Comparison of ENCODE assay signal across 33 cellular contexts in the genomic region with DNA sequence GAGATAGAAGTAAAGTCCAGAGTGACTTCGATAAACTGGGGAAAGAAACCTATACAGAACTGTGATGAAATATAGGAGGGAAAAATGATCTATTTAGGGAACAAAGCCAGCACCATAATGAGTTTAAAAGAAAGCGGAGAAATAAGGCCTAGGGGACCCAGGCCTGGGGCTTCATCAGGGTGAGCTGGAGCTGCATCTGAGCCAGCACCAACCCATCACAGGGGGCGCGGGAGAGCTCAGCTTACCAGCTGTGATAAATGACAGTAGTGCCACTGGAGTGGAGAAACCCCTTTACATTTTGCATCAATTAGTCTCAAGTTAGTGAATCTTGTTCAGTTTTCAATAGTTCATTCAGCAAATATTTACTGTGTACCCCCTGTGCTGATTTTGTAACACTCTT.
"Had no signal": no experiment of that assay in that cellular context is flagged by ENCODE, and none has a peak within 500 bp of the region (broad histone marks: within the 10 kb centered on the region; RNA-seq: fewer than 3 reads in every experiment).

No MANE protein-coding gene starts in this region.

- H3K27me3 ChIP-seq: adrenal gland, body of pancreas, MG63, Peyer's patch, SJSA1 had no signal

- H3K27me3 Mint-ChIP-seq: activated CD8-positive, alpha-beta T cell treated with anti-CD3 and anti-CD28 coated beads for 36 hours had no signal

- H3K4me3 Mint-ChIP-seq: activated CD4-positive, alpha-beta T cell treated with anti-CD3 and anti-CD28 coated beads, Interleukin-2, amount 10 ng/mL, durations not matched to agents 24 days and 14 days; activated CD8-positive, alpha-beta T cell treated with anti-CD3 and anti-CD28 coated beads for 36 hours; activated naive CD4-positive, alpha-beta T cell treated with anti-CD3 and anti-CD28 coated beads for 36 hours; activated T-cell treated with anti-CD3 and anti-CD28 coated beads, Interleukin-2, amount 50 U/mL, for 4 hours; activated T-helper 1 cell treated with anti-CD3 and anti-CD28 coated beads, Interleukin-12 subunit alpha, Interleukin-12 subunit beta, Interleukin-2, Interleukin-4 antibody, amounts not matched to agents 30 ng/mL and 10 ng/mL and 1 ng/mL, durations not matched to agents 14 hours and 24 hours and 36 hours; T-helper 1 cell treated with Interleukin-12 subunit alpha and Interleukin-12 subunit beta and Interleukin-4 antibody, amounts not matched to agents 30 μg/mL and 1 μg/mL, for 36 hours; T-helper 2 cell treated with Interferon-gamma antibody and Interleukin-4, amounts not matched to agents 5 μg/mL and 100 μg/mL, for 36 hours had no signal

- H3K27ac Mint-ChIP-seq: activated CD4-positive, alpha-beta T cell treated with anti-CD3 and anti-CD28 coated beads, Interleukin-2, amount 10 ng/mL, durations not matched to agents 24 days and 14 days; activated CD8-positive, alpha-beta T cell treated with anti-CD3 and anti-CD28 coated beads for 36 hours; activated naive CD4-positive, alpha-beta T cell treated with anti-CD3 and anti-CD28 coated beads for 36 hours; activated naive CD4-positive, alpha-beta T cell treated with anti-CD3 and anti-CD28 coated beads, Interleukin-2, amount 50 U/mL, for 72 hours; activated T-helper 1 cell treated with anti-CD3 and anti-CD28 coated beads, Interleukin-12 subunit alpha, Interleukin-12 subunit beta, Interleukin-2, Interleukin-4 antibody, amounts not matched to agents 30 ng/mL and 10 ng/mL and 1 ng/mL, durations not matched to agents 14 hours and 24 hours and 36 hours; T-helper 1 cell treated with Interleukin-12 subunit alpha and Interleukin-12 subunit beta and Interleukin-4 antibody, amounts not matched to agents 30 μg/mL and 1 μg/mL, for 36 hours; T-helper 2 cell treated with Interferon-gamma antibody and Interleukin-4, amounts not matched to agents 5 μg/mL and 100 μg/mL, for 36 hours had no signal

- H3K9ac ChIP-seq: SK-N-SH had no signal

- H3K4me1 Mint-ChIP-seq: activated CD4-positive, alpha-beta T cell treated with anti-CD3 and anti-CD28 coated beads, Interleukin-2, amount 10 ng/mL, durations not matched to agents 24 days and 14 days had no signal

- H3K9me2 ChIP-seq: SK-N-SH had no signal

- H3K27ac ChIP-seq: adrenal gland, body of pancreas, Peyer's patch, SJSA1 had no signal

- H3K9me3 ChIP-seq: adrenal gland, body of pancreas, MG63, Peyer's patch, SJSA1, SK-N-SH had no signal

- H3K4me1 ChIP-seq: body of pancreas, Peyer's patch had no signal

- H3K4me2 ChIP-seq: SK-N-SH had no signal

- DNase-seq: activated CD4-positive, alpha-beta T cell treated with anti-CD3 and anti-CD28 coated beads, Interleukin-2, amount 10 ng/mL, durations not matched to agents 24 days and 14 days; activated CD4-positive, alpha-beta T cell treated with anti-CD3 and anti-CD28 coated beads, Interleukin-2, amount 50 U/mL, for 4 hours; activated CD8-positive, alpha-beta T cell treated with anti-CD3 and anti-CD28 coated beads for 36 hours; activated gamma-delta T cell treated with Interleukin-2 at 50 U/mL for 16 hours; activated naive CD4-positive, alpha-beta T cell treated with anti-CD3 and anti-CD28 coated beads for 36 hours; activated T-cell treated with anti-CD3 and anti-CD28 coated beads for 4 hours; activated T-cell treated with anti-CD3 and anti-CD28 coated beads, Interleukin-2, amount 50 U/mL, for 4 hours; adrenal gland; body of pancreas; central memory CD4-positive, alpha-beta T cell; Karpas-422; KBM-7; MG63; NCI-H1048; NCI-H1105 treated with DMSO at 0.1 percent for 48 hours; NCI-H1436; NCI-H1694; NCI-H1930; NCI-H2081 treated with DMSO at 0.1 percent for 48 hours; NCI-H226; NCI-H446 treated with DMSO at 0.1 percent for 48 hours; NCI-H524; NCI-H69; PC-3; Peyer's patch; RPMI8226; SHP77 treated with DMSO at 0.1 percent for 48 hours; SK-N-SH had no signal

- H3K4me3 ChIP-seq: adrenal gland, body of pancreas, MG63, Peyer's patch, SJSA1 had no signal

- H3K36me3 Mint-ChIP-seq: activated naive CD4-positive, alpha-beta T cell treated with anti-CD3 and anti-CD28 coated beads, Interleukin-2, amount 50 U/mL, for 72 hours had no signal

- H3K9me3 Mint-ChIP-seq: activated CD4-positive, alpha-beta T cell treated with anti-CD3 and anti-CD28 coated beads, Interleukin-2, amount 10 ng/mL, durations not matched to agents 24 days and 14 days; activated CD8-positive, alpha-beta T cell treated with anti-CD3 and anti-CD28 coated beads for 36 hours; activated naive CD4-positive, alpha-beta T cell treated with anti-CD3 and anti-CD28 coated beads for 36 hours; activated naive CD4-positive, alpha-beta T cell treated with anti-CD3 and anti-CD28 coated beads, Interleukin-2, amount 50 U/mL, for 72 hours; activated T-cell treated with anti-CD3 and anti-CD28 coated beads, Interleukin-2, amount 50 U/mL, for 4 hours; activated T-helper 1 cell treated with anti-CD3 and anti-CD28 coated beads, Interleukin-12 subunit alpha, Interleukin-12 subunit beta, Interleukin-2, Interleukin-4 antibody, amounts not matched to agents 30 ng/mL and 10 ng/mL and 1 ng/mL, durations not matched to agents 14 hours and 24 hours and 36 hours; T-helper 1 cell treated with Interleukin-12 subunit alpha and Interleukin-12 subunit beta and Interleukin-4 antibody, amounts not matched to agents 30 μg/mL and 1 μg/mL, for 36 hours; T-helper 2 cell treated with Interferon-gamma antibody and Interleukin-4, amounts not matched to agents 5 μg/mL and 100 μg/mL, for 36 hours had no signal

- H3K36me3 ChIP-seq: adrenal gland, MG63, Peyer's patch, SJSA1 had no signal
